8 cellular contexts compared by ENCODE assay signal in genomic region chr6:83852528-83853177, GRCh38. TPM values are rescaled to one million over a fixed set of nuclear protein-coding genes. Genes with fewer than 3 reads are reported as not detected.
DNase-seq lines count a peak whose midpoint lies in the region; ATAC-seq and TF ChIP-seq lines count a peak whose summit lies in the region.

No MANE protein-coding gene starts in this region.

- H3K4me3 ChIP-seq in RWPE2 (ENCODE audit: severe bottlenecking) (peak overlapping the region; percentile 24), esophagus muscularis mucosa (peak overlapping the region; percentile 54 to 66 (median 58))

- no peaks in the 10 kb centered on the region for H3K36me3 ChIP-seq in RWPE2 (ENCODE audit: low read depth)
- H3K36me3 ChIP-seq in esophagus muscularis mucosa = no peaks in the 10 kb centered on the region

- H3K4me1 ChIP-seq in RWPE2 (ENCODE audit: insufficient read depth, poor library complexity, severe bottlenecking) (no peaks in the 10 kb centered on the region), esophagus muscularis mucosa (peaks cover 11 to 22% (median 20%) of the 10 kb centered on the region in 4 donors)

- TF ChIP-seq EP300 in esophagus muscularis mucosa (IDR thresholded peaks at IDR 0.05) = no peak

- ATAC-seq in RWPE2 (ENCODE audit: low read depth) (no peak), GM18502 (IDR thresholded peaks at IDR 0.05; ENCODE audit: poor library complexity, unreplicated experiment) (no peak), HG03565 (IDR thresholded peaks at IDR 0.05; ENCODE audit: unreplicated experiment) (no peak)

- WGBS in esophagus muscularis mucosa = 18% methylated on average over 12 of the region's 16 CpGs

- intact Hi-C loops in Calu3 (cut with micrococcal nuclease; ENCODE audit: unreplicated experiment) = no loop called here
- intact Hi-C loops in esophagus muscularis mucosa (cut with DNase I) = loop anchor here (10.0 kb wide), 1 partner anchor 1608 kb away; the partner anchor contains the start of gene IBTK

- CTCF ChIA-PET in Calu3 (lab: Charles Lee) = no interaction called here

- H3K27me3 ChIP-seq in RWPE2 (ENCODE audit: insufficient read depth, poor library complexity, severe bottlenecking) = peaks cover 41% of the 10 kb centered on the region
- H3K27me3 ChIP-seq in esophagus muscularis mucosa = peaks cover 0 to 10% (median 2%) of the 10 kb centered on the region in 4 donors

- H3K27ac Mint-ChIP-seq in Calu3 (ENCODE audit: unreplicated experiment) = no peak overlapping the region

- no peaks in the 10 kb centered on the region for H3K9me3 Mint-ChIP-seq in Calu3 (ENCODE audit: low read depth, unreplicated experiment)

- no TSS peak for BruUV-seq in Calu3 (replicated peaks; lab: Mats Ljungman, UMichigan)

- peaks cover 9% of the 10 kb centered on the region for H3K4me1 Mint-ChIP-seq in Calu3 (ENCODE audit: low read depth, unreplicated experiment)

- peak overlapping the region; percentile 82 for H3K4me3 Mint-ChIP-seq in Calu3 (ENCODE audit: low read depth, unreplicated experiment)

- DNase-seq in Calu3 = no peak
- DNase-seq in RWPE2 (ENCODE audit: low spot score) = no peak
- DNase-seq in esophagus muscularis mucosa (ENCODE audit: extremely low spot score) = no peak
- peak; percentile 45 for DNase-seq in pons (ENCODE audit: low spot score)
- DNase-seq in SIG-M5 (lab: John Stamatoyannopoulos, UW) = no peak
- DNase-seq in GM03348 (ENCODE audit: low spot score) = no peak

- TF ChIP-seq CTCF in Calu3 (IDR thresholded peaks at IDR 0.05; ENCODE audit: unreplicated experiment) = no peak
- TF ChIP-seq CTCF in RWPE2 (IDR thresholded peaks at IDR 0.05; ENCODE audit: poor library complexity, severe bottlenecking) = no peak
- TF ChIP-seq CTCF in esophagus muscularis mucosa (IDR thresholded peaks at IDR 0.05) = no peak

- no peaks in the 10 kb centered on the region for H3K9me3 ChIP-seq in RWPE2 (ENCODE audit: severe bottlenecking)
- no peaks in the 10 kb centered on the region for H3K9me3 ChIP-seq in esophagus muscularis mucosa

- H3K36me3 Mint-ChIP-seq in Calu3 (ENCODE audit: insufficient read depth, unreplicated experiment) = peaks cover 10% of the 10 kb centered on the region

- no peak overlapping the region for H3K27ac ChIP-seq in RWPE2 (ENCODE audit: poor library complexity, severe bottlenecking)
- H3K27ac ChIP-seq in esophagus muscularis mucosa (replicated peaks in 1 of 4) = no peak overlapping the region

- peaks cover 52% of the 10 kb centered on the region for H3K27me3 Mint-ChIP-seq in Calu3 (ENCODE audit: unreplicated experiment)

- no peak for TF ChIP-seq POLR2A in esophagus muscularis mucosa (IDR thresholded peaks at IDR 0.05; ENCODE audit: low read depth)

RNA-seq across cellular contexts. Expression of gene RIPPLY2, which starts 0.5 kb away (rescaled TPM):
- total RNA-seq in Calu3 (2022) = 0.31 TPM in 1 of 2 replicates, not detected in the other
- total RNA-seq in esophagus muscularis mucosa = not detected

RNA-seq across cellular contexts. Expression of gene CYB5R4, which starts 6.8 kb away (rescaled TPM):
- total RNA-seq in Calu3 (2022) = 23.3 and 28.3 TPM in 2 replicates
- total RNA-seq in esophagus muscularis mucosa = 10 to 100 TPM in 3 of 4 donors, 1 to 10 TPM in 1; 9.7 to 15.4 (median 10.5) TPM
